Comparison of ENCODE assay signal across 9 cellular contexts in genomic region chr15:55526559-55527036, GRCh38. TPM values are rescaled to one million over a fixed set of nuclear protein-coding genes. Genes with fewer than 3 reads are reported as not detected.
DNase-seq lines count a peak whose midpoint lies in the region; ATAC-seq, FAIRE-seq and TF ChIP-seq lines count a peak whose summit lies in the region.
"Had no signal": no experiment of that assay in that cellular context is flagged by ENCODE, and none has a peak within 500 bp of the region (broad histone marks: within the 10 kb centered on the region; RNA-seq: fewer than 3 reads in every experiment).

No MANE protein-coding gene starts in this region.

- no peaks in the 10 kb centered on the region for H3K9me2 ChIP-seq in HCT116 (ENCODE audit: insufficient read depth)

- POLR2A ChIA-PET in A549 (lab: Yijun Ruan, JAX) = interaction anchor here (0.6 to 1.4 kb wide), 2 partner anchors 29 to 103 kb away, joined by 3 read pairs; no protein-coding TSS in a partner anchor
- POLR2A ChIA-PET in HCT116 (lab: Charles Lee) = interaction anchor here (0.7 kb wide), 1 partner anchor 101 kb away, joined by 3 read pairs; no protein-coding TSS in a partner anchor

- peak overlapping the region; percentile 79 for H2AFZ ChIP-seq in HCT116 (ENCODE audit: low read depth, low read length, poor library complexity, severe bottlenecking)
- peak overlapping the region; percentile 44 for H2AFZ ChIP-seq in smooth muscle cell (ENCODE audit: low read depth)

- H3K27me3 ChIP-seq in HCT116 (ENCODE audit: insufficient read depth, low read length) (no peaks in the 10 kb centered on the region), MG63 (no peaks in the 10 kb centered on the region; the same call in none of the 2 replicates), WERI-Rb-1 (ENCODE audit: insufficient read depth, low read depth, severe bottlenecking) (no peaks in the 10 kb centered on the region), smooth muscle cell (ENCODE audit: low read depth) (no peaks in the 10 kb centered on the region)

- RAD21 ChIA-PET in HCT116 (lab: Charles Lee; ENCODE audit: low non-redundant PET in 1 of 2, low total read pairs in 2 of 2, uncharacterized antibody in 2 of 2, unreplicated experiment in 2 of 2) = no interaction called here

- ATAC-seq in A549 (peak in 1 of 2 experiments; percentile 85; a peak in 3 of 6 replicates), HCT116 (peak; percentile 97)

- peak; percentile 26 to 69 for DNase-seq in A549 (ENCODE audit: low read depth in 1 of 2, low spot score in 1 of 2)
- peak; percentile 65 for DNase-seq in DMS53 treated with DMSO at 0.1 percent for 48 hours (lab: John Stamatoyannopoulos, UW; ENCODE audit: unreplicated experiment)
- peak; percentile 32 for DNase-seq in HCT116 (ENCODE audit: low read depth, low spot score)
- peak; percentile 21 for DNase-seq in MG63
- DNase-seq in WERI-Rb-1 = peak; percentile 42
- peak; percentile 50 for DNase-seq in glomerular visceral epithelial cell (ENCODE audit: extremely low spot score)
- no peak for DNase-seq in smooth muscle cell (lab: John Stamatoyannopoulos, UW; ENCODE audit: unreplicated experiment)
- DNase-seq in T-helper 9 cell = no peak

- TF ChIP-seq CTCF in A549 (IDR thresholded peaks at IDR 0.05) (peak; percentile 41; the same call in 2 of the 3 replicates), HCT116 (IDR thresholded peaks at IDR 0.05 in 2 of 3, conservative IDR thresholded peaks at IDR 0.05 in 1 of 3; ENCODE audit: borderline replicate concordance in 1 of 3, insufficient read depth in 1 of 3, low read depth in 2 of 3, low read length in 2 of 3) (peak; percentile 60 to 82 (median 78); a peak in 5 of 6 replicates), WERI-Rb-1 (IDR thresholded peaks at IDR 0.05; ENCODE audit: low read depth, low read length) (peak; percentile 79), smooth muscle cell (IDR thresholded peaks at IDR 0.05; ENCODE audit: borderline replicate concordance, insufficient read depth, poor library complexity, severe bottlenecking) (peak; percentile 60)

- H3K79me2 ChIP-seq in HCT116 (ENCODE audit: insufficient read depth, low read length) (no peaks in the 10 kb centered on the region), smooth muscle cell (ENCODE audit: low read depth) (no peaks in the 10 kb centered on the region)

- no peaks in the 10 kb centered on the region for H3K36me3 ChIP-seq in HCT116 (ENCODE audit: control insufficient read depth in 1 of 2, insufficient read depth in 2 of 2, low read length in 2 of 2)
- no peaks in the 10 kb centered on the region for H3K36me3 ChIP-seq in MG63
- H3K36me3 ChIP-seq in WERI-Rb-1 = no peaks in the 10 kb centered on the region
- no peaks in the 10 kb centered on the region for H3K36me3 ChIP-seq in smooth muscle cell (ENCODE audit: low read depth)

- FAIRE-seq in A549 (lab: Jason Lieb, UNC) = no peak

- peaks cover 18% of the 10 kb centered on the region; the same call in 1 of the 3 replicates for H3K9me3 ChIP-seq in A549
- no peaks in the 10 kb centered on the region for H3K9me3 ChIP-seq in HCT116 (ENCODE audit: control insufficient read depth in 1 of 2, insufficient read depth in 1 of 2, low read depth in 1 of 2, low read length in 2 of 2)
- peaks cover 12% of the 10 kb centered on the region; the same call in 1 of the 2 replicates for H3K9me3 ChIP-seq in MG63
- peaks cover 2% of the 10 kb centered on the region for H3K9me3 ChIP-seq in WERI-Rb-1 (ENCODE audit: severe bottlenecking)
- no peaks in the 10 kb centered on the region for H3K9me3 ChIP-seq in smooth muscle cell (replicated peaks; ENCODE audit: low read depth)

- H3K4me3 ChIP-seq in A549 (no peak overlapping the region), HCT116 (replicated peaks in 1 of 2; ENCODE audit: low read depth in 1 of 2, low read length in 2 of 2) (no peak overlapping the region), MG63 (no peak overlapping the region), WERI-Rb-1 (ENCODE audit: low read depth, low read length) (no peak overlapping the region), smooth muscle cell (no peak overlapping the region)

- intact Hi-C loops in HCT116 (cut with micrococcal nuclease) = loop anchor here (1.0 to 10.0 kb wide), 2 partner anchors 115 to 268 kb away; no protein-coding TSS in a partner anchor

- H4K20me1 ChIP-seq in HCT116 (ENCODE audit: insufficient read depth) (no peaks in the 10 kb centered on the region), smooth muscle cell (ENCODE audit: low read depth) (no peaks in the 10 kb centered on the region)

- no TSS peak for BruUV-seq in HCT116 (replicated peaks; lab: Mats Ljungman, UMichigan)

- peak overlapping the region in 1 of 2 experiments; percentile 45; a peak in 2 of 6 replicates for H3K27ac ChIP-seq in A549
- no peak overlapping the region for H3K27ac ChIP-seq in HCT116 (ENCODE audit: low read depth, low read length)
- no peak overlapping the region for H3K27ac ChIP-seq in WERI-Rb-1
- no peak overlapping the region for H3K27ac ChIP-seq in smooth muscle cell (ENCODE audit: low read depth)

- no peak for TF ChIP-seq POLR2A in A549 (IDR thresholded peaks at IDR 0.05; ENCODE audit: low read length)
- TF ChIP-seq POLR2A in HCT116 (IDR thresholded peaks at IDR 0.05; ENCODE audit: borderline replicate concordance, extremely low read depth, insufficient read depth, insufficient read length) = no peak

- TF ChIP-seq RAD21 in A549 (conservative IDR thresholded peaks at IDR 0.05 in 1 of 2, IDR thresholded peaks at IDR 0.05 in 1 of 2) = peak in 1 of 2 experiments; percentile 52; a peak in 2 of 5 replicates
- TF ChIP-seq RAD21 in HCT116 (IDR thresholded peaks at IDR 0.05; ENCODE audit: low read depth) = peak; percentile 60

- CTCF ChIA-PET in A549 (lab: Yijun Ruan, JAX) (interaction anchor here (0.5 to 3.3 kb wide), 10 partner anchors 9 to 119 kb away, joined by 3 to 12 read pairs (median 4); partner anchors contain the start of gene CCPG1), HCT116 (lab: Charles Lee) (interaction anchor here (0.6 to 2.1 kb wide), 24 partner anchors 9 to 273 kb away, joined by 3 to 20 read pairs (median 6); no protein-coding TSS in a partner anchor)

- whole genome bisulfite sequencing in A549 (ENCODE audit: missing lambda C conversion rate) = 47% methylated on average over 7 of the region's 7 CpGs
- WGBS in smooth muscle cell (ENCODE audit: low lambda C conversion rate) = 40% methylated on average over 7 of the region's 7 CpGs

- H3K4me2 ChIP-seq in A549 (no peak overlapping the region), HCT116 (ENCODE audit: low read length) (peak overlapping the region; percentile 31; the same call in 1 of the 2 replicates), smooth muscle cell (no peak overlapping the region)

- H3K9ac ChIP-seq in HCT116 (ENCODE audit: low read length) (no peak overlapping the region), smooth muscle cell (ENCODE audit: low read depth) (no peak overlapping the region)

- no peak for TF ChIP-seq EP300 in A549 (IDR thresholded peaks at IDR 0.05)

- no peaks in the 10 kb centered on the region for H3F3A ChIP-seq in smooth muscle cell (ENCODE audit: low read depth)

- H3K4me1 ChIP-seq in A549 (peaks cover 6% of the 10 kb centered on the region; the same call in 2 of the 3 replicates), HCT116 (ENCODE audit: control insufficient read depth in 1 of 2, insufficient read depth in 2 of 2, low read length in 2 of 2) (peaks cover 0 to 5% of the 10 kb centered on the region in 2 experiments; a peak in 2 of 4 replicates), smooth muscle cell (ENCODE audit: low read depth) (no peaks in the 10 kb centered on the region)

TF ChIP-seq in A549, 52 proteins besides CTCF, POLR2A, EP300 and RAD21 (continues in another document):
- no peak for TF ChIP-seq HOXB13 (CRISPR knock-in tag; IDR thresholded peaks at IDR 0.05; ENCODE audit: low read depth)
- no peak for TF ChIP-seq EHF (CRISPR knock-in tag; IDR thresholded peaks at IDR 0.05)

TF ChIP-seq in HCT116, 20 proteins besides CTCF, POLR2A, EP300 and RAD21:
- TF ChIP-seq MAX (IDR thresholded peaks at IDR 0.05) = peak; percentile 97
- peak; percentile 13 for TF ChIP-seq TCF7L2 (IDR thresholded peaks at IDR 0.05; ENCODE audit: borderline replicate concordance, extremely low read depth, insufficient read depth, insufficient read length)
- TF ChIP-seq EGR1 (IDR thresholded peaks at IDR 0.05; ENCODE audit: low read depth) = no peak
- no peak for TF ChIP-seq ATF3 (IDR thresholded peaks at IDR 0.05)
- TF ChIP-seq POLR2AphosphoS5 (IDR thresholded peaks at IDR 0.05; ENCODE audit: low read depth, low read length) = no peak

RNA-seq across cellular contexts. Expression of gene DNAAF4, which starts 18.6 kb away (rescaled TPM):
- polyA plus RNA-seq in A549 (2011; rRNA removed) (6.0 and 9.3 TPM in 2 replicates), A549 (2017; fragmentation: RNase III; extraction: RNeasy Plus Mini Kit Qiagen cat#74134 plus additional on column Dnase treatment) (12.9 to 14.5 TPM (median 13.5 TPM) in 3 replicates), smooth muscle cell (2.4 and 3.6 TPM in 2 replicates)
- 5.3 and 5.4 TPM in 2 replicates for polyA plus RNA-seq in A549 (2012; cell fraction: cytosol; rRNA removed)
- polyA plus RNA-seq in A549 (2012; cell fraction: nucleus; rRNA removed) = 2.5 and 3.6 TPM in 2 replicates
- polyA minus RNA-seq in A549 (2011; rRNA and poly(A)+ RNA removed) = 3.4 and 3.6 TPM in 2 replicates
- total RNA-seq in HCT116 (2021; ENCODE audit: unreplicated experiment) (3.1 TPM), smooth muscle cell (1.8 and 2.8 TPM in 2 replicates)
- polyA plus RNA-seq in HCT116 (2012) = 1.4 and 1.9 TPM in 2 replicates
- 1.9 and 2.3 TPM in 2 replicates for total RNA-seq in MG63 (2014; rRNA removed; shearing (Covaris generic); ENCODE audit: low replicate concordance)
- total RNA-seq: natural killer cell treated with Interleukin-12 subunit alpha and Interleukin-12 subunit beta and Interleukin-15 and Interleukin-18, amount 100 ng/mL, for 72 hours had no signal

Comparison
In these comparisons a context has a peak if more than half of its experiments do, and no peak if none do; other contexts are left out.
1. DNase-seq: peak in A549 (2 of 2), DMS53 treated with DMSO at 0.1 percent for 48 hours (single experiment), HCT116 (single experiment), MG63 (single experiment), WERI-Rb-1 (single experiment) and glomerular visceral epithelial cell (single experiment); none in smooth muscle cell (single experiment) and T-helper 9 cell (single experiment).
2. Of the 6 proteins assayed by ChIP-seq in both A549 and HCT116: peak only in A549: none; only in HCT116: none; in both: CTCF and MAX; in neither: 3; mixed calls (peak in some experiments, not most) for 1.
3. Peak in every context shown above with its lines, with median percentiles within 50 percentile points of each other: CTCF ChIP-seq.